ENCODE assay signal across 18 cellular contexts in genomic region chr3:71484452-71484851, GRCh38.
"Had no signal": no experiment of that assay in that cellular context is flagged by ENCODE, and none has a peak within 500 bp of the region (broad histone marks: within the 10 kb centered on the region; RNA-seq: fewer than 3 reads in every experiment).

No MANE protein-coding gene starts in this region.

- H3K4me3 ChIP-seq: body of pancreas, esophagus squamous epithelium, hepatocyte, left lung, tibial artery had no signal

- H3K36me3 ChIP-seq: left lung, neutrophil, tibial artery had no signal

- H3K4me1 ChIP-seq: tibial artery had no signal

- H2AFZ ChIP-seq: hepatocyte, parathyroid adenoma had no signal

- DNase-seq: activated CD4-positive, alpha-beta T cell treated with anti-CD3 and anti-CD28 coated beads, Interleukin-2, amount 50 U/mL, for 1 hour; activated CD4-positive, CD25-positive, alpha-beta regulatory T cell; amygdala; body of pancreas; cortex of kidney; effector CD8-positive, alpha-beta T cell; esophagus squamous epithelium; kidney; left lung; mammary epithelial cell; natural killer cell; tibial artery had no signal

- H3K36me3 Mint-ChIP-seq: natural killer cell; stimulated activated effector memory CD8-positive, alpha-beta T cell treated with anti-CD3 and anti-CD28 coated beads, Interleukin-12 subunit alpha, Interleukin-12 subunit beta, amount 100 ng/mL, for 72 hours had no signal

- H3K27me3 ChIP-seq: body of pancreas, esophagus squamous epithelium, hepatocyte, left lung, neutrophil, tibial artery had no signal

- H3K9me3 ChIP-seq: body of pancreas, esophagus squamous epithelium, left lung, neutrophil, tibial artery had no signal

- H3K27ac ChIP-seq: body of pancreas, esophagus squamous epithelium, hepatocyte, left lung, neutrophil, parathyroid adenoma, tibial artery had no signal

- H3K9ac ChIP-seq: parathyroid adenoma had no signal

- H3K27me3 Mint-ChIP-seq: central memory CD8-positive, alpha-beta T cell had no signal

- H3K27ac Mint-ChIP-seq: natural killer cell; stimulated activated effector memory CD8-positive, alpha-beta T cell treated with anti-CD3 and anti-CD28 coated beads, Interleukin-12 subunit alpha, Interleukin-12 subunit beta, amount 100 ng/mL, for 72 hours had no signal

- FAIRE-seq: endothelial cell of umbilical vein, kidney had no signal

- ATAC-seq: body of pancreas; left lung; natural killer cell; stimulated activated effector memory CD8-positive, alpha-beta T cell treated with anti-CD3 and anti-CD28 coated beads, Interleukin-12 subunit alpha, Interleukin-12 subunit beta, amount 100 ng/mL, for 72 hours had no signal

- H3K4me3 Mint-ChIP-seq: central memory CD8-positive, alpha-beta T cell; natural killer cell; stimulated activated effector memory CD8-positive, alpha-beta T cell treated with anti-CD3 and anti-CD28 coated beads, Interleukin-12 subunit alpha, Interleukin-12 subunit beta, amount 100 ng/mL, for 72 hours had no signal

- H3K4me2 ChIP-seq: hepatocyte had no signal

- H3K9me3 Mint-ChIP-seq: central memory CD8-positive, alpha-beta T cell; natural killer cell; stimulated activated effector memory CD8-positive, alpha-beta T cell treated with anti-CD3 and anti-CD28 coated beads, Interleukin-12 subunit alpha, Interleukin-12 subunit beta, amount 100 ng/mL, for 72 hours had no signal
